In genomic region chr3:136195258-136196063, GRCh38 we compare ENCODE assay signal across 8 cellular contexts. TPM values are rescaled to one million over a fixed set of nuclear protein-coding genes. Genes with fewer than 3 reads are reported as not detected.
A peak's percentile ranks its signal among the peaks of the same experiment; 100 is the strongest.
DNase-seq lines count a peak whose midpoint lies in the region; ATAC-seq and TF ChIP-seq lines count a peak whose summit lies in the region.

No MANE protein-coding gene starts in this region.

- H3K27me3 ChIP-seq in right lobe of liver, result no peaks in the 10 kb centered on the region

- peak overlapping the region; percentile 99 to 100 (median 99) for H3K27ac ChIP-seq in right lobe of liver

- no CpG with 5 or more reads among the region's 103 CpGs for WGBS in right lobe of liver (ENCODE audit: insufficient coverage, low coverage, low lambda C conversion rate, missing lambda C conversion rate)

- peaks cover 0 to 37% (median 17%) of the 10 kb centered on the region in 4 donors for H3K4me1 ChIP-seq in right lobe of liver

- peak; percentile 53 for TF ChIP-seq POLR2A in right lobe of liver (IDR thresholded peaks at IDR 0.05)

- TF ChIP-seq CTCF in WI38 (IDR thresholded peaks at IDR 0.05; ENCODE audit: low read depth, low read length), result no peak
- TF ChIP-seq CTCF in right lobe of liver (IDR thresholded peaks at IDR 0.05), result no peak

- intact Hi-C loops in right lobe of liver (cut with DNase I), result loop anchor here in 1 of 2 donors (10.0 kb wide), 1 partner anchor 49 kb away; no protein-coding TSS in a partner anchor

- H3K36me3 ChIP-seq in right lobe of liver, result no peaks in the 10 kb centered on the region

- no peaks in the 10 kb centered on the region for H3K9me3 ChIP-seq in right lobe of liver

- H3K4me3 ChIP-seq in WI38 (ENCODE audit: low read depth, low read length) (peak overlapping the region; percentile 97), right lobe of liver (peak overlapping the region; percentile 81 to 96 (median 82))

- peak; percentile 38 for ATAC-seq in HG02759 (IDR thresholded peaks at IDR 0.05; ENCODE audit: unreplicated experiment)
- ATAC-seq in right lobe of liver, result peak; percentile 23 to 54 (median 36)

- DNase-seq in activated T-cell treated with anti-CD3 and anti-CD28 coated beads for 1 hour (ENCODE audit: low read depth) (peak; percentile 64), NCI-H1694 (lab: John Stamatoyannopoulos, UW) (peak; percentile 67), dermis blood vessel endothelial cell (peak; percentile 83), right lobe of liver (peak; percentile 86 to 87 (median 87))
- no peak for DNase-seq in activated T-cell treated with anti-CD3 and anti-CD28 coated beads, Interleukin-2, amount 50 U/mL, for 48 hours
- DNase-seq in stimulated activated CD4-positive, alpha-beta T cell treated with anti-CD3 and anti-CD28 coated beads, Interleukin-4, amount 100 ng/mL, for 48 hours (ENCODE audit: low read depth in 2 of 2), result peak; percentile 45 to 62

RNA-seq across cellular contexts. Expression of gene MSL2, which starts 0.7 kb away (rescaled TPM):
- total RNA-seq in dermis blood vessel endothelial cell (14.1 and 17.5 TPM in 2 replicates), right lobe of liver (10 to 100 TPM in 5 of 6 experiments, 1 to 10 TPM in 1; 9.1 to 18.4 (median 13.1) TPM)

RNA-seq across cellular contexts. Expression of gene PCCB, which starts 54.7 kb away (rescaled TPM):
- total RNA-seq in dermis blood vessel endothelial cell, result 42.7 and 69.2 TPM in 2 replicates
- total RNA-seq in right lobe of liver, result 100 to 1,000 TPM in 2 of 6 experiments, 10 to 100 TPM in 4; 85.4 to 146 (median 94.4) TPM

Comparison
In these comparisons a context has a peak if more than half of its experiments do, and no peak if none do; other contexts are left out.
1. DNase-seq: peak in activated T-cell treated with anti-CD3 and anti-CD28 coated beads for 1 hour (single experiment), NCI-H1694 (single experiment), dermis blood vessel endothelial cell (single experiment), right lobe of liver (3 of 3) and stimulated activated CD4-positive, alpha-beta T cell treated with anti-CD3 and anti-CD28 coated beads, Interleukin-4, amount 100 ng/mL, for 48 hours (2 of 2); none in activated T-cell treated with anti-CD3 and anti-CD28 coated beads, Interleukin-2, amount 50 U/mL, for 48 hours (0 of 2).